ENCODE assay signal across 14 cellular contexts in genomic region chr4:173998471-173999144, GRCh38.
"Had no signal": no experiment of that assay in that cellular context is flagged by ENCODE, and none has a peak within 500 bp of the region (broad histone marks: within the 10 kb centered on the region; RNA-seq: fewer than 3 reads in every experiment).

No MANE protein-coding gene starts in this region.

- H3K27ac ChIP-seq: adrenal gland, stomach, thoracic aorta had no signal

- H3K4me1 ChIP-seq: adrenal gland, stomach had no signal

- H3K4me3 Mint-ChIP-seq: activated CD4-positive, alpha-beta T cell treated with anti-CD3 and anti-CD28 coated beads, Interleukin-2, amount 10 ng/mL, durations not matched to agents 24 days and 14 days; activated naive CD4-positive, alpha-beta T cell treated with anti-CD3 and anti-CD28 coated beads, Interleukin-2, amount 10 ng/mL, durations not matched to agents 7 days and 5 days; central memory CD8-positive, alpha-beta T cell; effector memory CD8-positive, alpha-beta T cell; WTC11 had no signal

- H3K27me3 ChIP-seq: adrenal gland, stomach had no signal

- H3K9me3 ChIP-seq: adrenal gland, stomach, thoracic aorta had no signal

- H3K27ac Mint-ChIP-seq: activated CD4-positive, alpha-beta T cell treated with anti-CD3 and anti-CD28 coated beads, Interleukin-2, amount 10 ng/mL, durations not matched to agents 24 days and 14 days; activated naive CD4-positive, alpha-beta T cell treated with anti-CD3 and anti-CD28 coated beads, Interleukin-2, amount 10 ng/mL, durations not matched to agents 7 days and 5 days; activated T-helper 2 cell treated with anti-CD3 and anti-CD28 coated beads, Interferon-gamma antibody, Interleukin-2, Interleukin-4, amounts not matched to agents 10 μg/mL and 5 μg/mL and 100 μg/mL, durations not matched to agents 14 hours and 24 hours and 36 hours; effector memory CD8-positive, alpha-beta T cell; WTC11 had no signal

- H3K27me3 Mint-ChIP-seq: activated CD4-positive, alpha-beta T cell treated with anti-CD3 and anti-CD28 coated beads, Interleukin-2, amount 10 ng/mL, durations not matched to agents 24 days and 14 days; activated naive CD4-positive, alpha-beta T cell treated with anti-CD3 and anti-CD28 coated beads, Interleukin-2, amount 10 ng/mL, durations not matched to agents 7 days and 5 days; central memory CD8-positive, alpha-beta T cell; effector memory CD8-positive, alpha-beta T cell had no signal

- H3K36me3 ChIP-seq: adrenal gland, stomach, thoracic aorta had no signal

- H3K4me1 Mint-ChIP-seq: activated CD4-positive, alpha-beta T cell treated with anti-CD3 and anti-CD28 coated beads, Interleukin-2, amount 10 ng/mL, durations not matched to agents 24 days and 14 days; activated naive CD4-positive, alpha-beta T cell treated with anti-CD3 and anti-CD28 coated beads, Interleukin-2, amount 10 ng/mL, durations not matched to agents 7 days and 5 days; central memory CD8-positive, alpha-beta T cell; WTC11 had no signal

- H3K9me3 Mint-ChIP-seq: activated CD4-positive, alpha-beta T cell treated with anti-CD3 and anti-CD28 coated beads, Interleukin-2, amount 10 ng/mL, durations not matched to agents 24 days and 14 days; activated naive CD4-positive, alpha-beta T cell treated with anti-CD3 and anti-CD28 coated beads, Interleukin-2, amount 10 ng/mL, durations not matched to agents 7 days and 5 days; activated T-helper 2 cell treated with anti-CD3 and anti-CD28 coated beads, Interferon-gamma antibody, Interleukin-2, Interleukin-4, amounts not matched to agents 10 μg/mL and 5 μg/mL and 100 μg/mL, durations not matched to agents 14 hours and 24 hours and 36 hours; central memory CD8-positive, alpha-beta T cell; WTC11 had no signal

- H3K4me3 ChIP-seq: adrenal gland, stomach, thoracic aorta had no signal

- H3K36me3 Mint-ChIP-seq: activated naive CD4-positive, alpha-beta T cell treated with anti-CD3 and anti-CD28 coated beads, Interleukin-2, amount 10 ng/mL, durations not matched to agents 7 days and 5 days; WTC11 had no signal

- DNase-seq: activated CD4-positive, alpha-beta T cell treated with anti-CD3 and anti-CD28 coated beads, Interleukin-2, amount 10 ng/mL, durations not matched to agents 24 days and 14 days; activated naive CD4-positive, alpha-beta T cell treated with anti-CD3 and anti-CD28 coated beads, Interleukin-2, amount 10 ng/mL, durations not matched to agents 7 days and 5 days; adrenal gland; cortex of kidney; effector memory CD8-positive, alpha-beta T cell; hypothalamus; stimulated activated CD4-positive, alpha-beta T cell treated with anti-CD3 and anti-CD28 coated beads, Interleukin-15, amount 100 ng/mL, for 24 hours; stimulated activated CD4-positive, alpha-beta T cell treated with anti-CD3 and anti-CD28 coated beads, Interleukin-4, amount 100 ng/mL, for 24 hours; stomach; T-helper 9 cell had no signal
